Comparison of ENCODE assay signal across 32 cellular contexts in the genomic region with DNA sequence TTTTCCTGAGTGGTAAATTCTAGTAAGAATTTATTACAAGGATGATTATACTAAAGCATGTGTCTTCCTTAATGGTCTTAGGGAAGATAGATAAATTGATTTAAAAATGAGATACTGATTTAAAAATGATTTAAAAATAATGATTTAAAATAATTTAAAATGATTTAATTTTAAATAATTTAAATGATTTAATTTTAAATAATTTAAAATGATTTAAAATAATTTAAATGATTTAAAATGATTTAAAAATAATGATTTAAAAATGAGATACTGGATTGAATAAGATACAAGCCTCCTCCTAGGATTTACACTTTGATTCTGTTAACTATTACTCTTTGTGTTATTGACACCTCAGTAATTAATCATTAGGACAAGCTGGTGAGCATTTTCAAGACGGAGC. TPM values are rescaled to one million over a fixed set of nuclear protein-coding genes. Genes with fewer than 3 reads are reported as not detected.
"Had no signal": no experiment of that assay in that cellular context is flagged by ENCODE, and none has a peak within 500 bp of the region (broad histone marks: within the 10 kb centered on the region; RNA-seq: fewer than 3 reads in every experiment).

No MANE protein-coding gene starts in this region.

- H3K4me1 ChIP-seq: ascending aorta had no signal

- H3K27me3 ChIP-seq: ascending aorta, cardiac muscle cell had no signal

- H3K4me3 ChIP-seq: ascending aorta, cardiac muscle cell had no signal

- H3K36me3 ChIP-seq: ascending aorta, cardiac muscle cell had no signal

- ATAC-seq: activated CD8-positive, alpha-beta T cell treated with anti-CD3 and anti-CD28 coated beads for 36 hours; activated T-cell treated with anti-CD3 and anti-CD28 coated beads, Interleukin-2, amount 50 U/mL, for 72 hours; activated T-helper 17 cell treated with anti-CD3 and anti-CD28 coated beads, Interleukin-2, amount 50 U/mL, for 72 hours; PC-3 had no signal

- DNase-seq: activated B cell treated with CpG ODN at 0.5 μM for 24 hours; activated CD4-positive, alpha-beta T cell treated with anti-CD3 and anti-CD28 coated beads for 1 hour; activated CD4-positive, alpha-beta T cell treated with anti-CD3 and anti-CD28 coated beads for 48 hours; activated CD8-positive, alpha-beta T cell treated with anti-CD3 and anti-CD28 coated beads for 36 hours; activated effector memory CD4-positive, alpha-beta T cell treated with anti-CD3 and anti-CD28 coated beads, Interleukin-2, amount 50 U/mL, for 16 hours; activated naive CD4-positive, alpha-beta T cell treated with Interleukin-2 at 50 U/mL for 16 hours; activated naive CD8-positive, alpha-beta T cell treated with anti-CD3 and anti-CD28 coated beads, Interleukin-2, amount 10 ng/mL, durations not matched to agents 7 days and 5 days; activated T-cell treated with anti-CD3 and anti-CD28 coated beads, Interleukin-2, amount 50 U/mL, for 1 hour; activated T-cell treated with anti-CD3 and anti-CD28 coated beads, Interleukin-2, amount 50 U/mL, for 72 hours; amygdala; NCI-H1092 treated with DMSO at 0.1 percent for 48 hours; NCI-H1417; NCI-H146; NCI-H187; NCI-H2029 treated with DMSO at 0.1 percent for 48 hours; NCI-H2107; NCI-H2171; NCI-H510A; NCI-H526; NCI-H748 treated with DMSO at 0.1 percent for 48 hours; NK-92 treated with Interleukin-12 subunit alpha and Interleukin-12 subunit beta, amount 100 ng/mL, for 24 hours; PC-3; Right ventricle myocardium superior had no signal

- H3K27ac ChIP-seq: ascending aorta, cardiac muscle cell, KMS-11 had no signal

- H3K9me3 ChIP-seq: ascending aorta had no signal

RNA-seq across cellular contexts. Expression of a gene that starts 59.0 kb away (rescaled TPM):
- total RNA-seq: activated B cell treated with CpG ODN at 0.5 μM for 24 hours; activated CD8-positive, alpha-beta memory T cell treated with anti-CD3 and anti-CD28 coated beads for 36 hours; activated CD8-positive, alpha-beta T cell treated with anti-CD3 and anti-CD28 coated beads for 36 hours; activated naive CD8-positive, alpha-beta T cell treated with anti-CD3 and anti-CD28 coated beads, Interleukin-2, amount 10 ng/mL, durations not matched to agents 7 days and 5 days; activated T-cell treated with anti-CD3 and anti-CD28 coated beads, Interleukin-2, amount 50 U/mL, for 72 hours; activated T-helper 17 cell treated with anti-CD3 and anti-CD28 coated beads, Interleukin-2, amount 50 U/mL, for 72 hours; ascending aorta; cardiac muscle cell; chondrocyte; Right ventricle myocardium superior; T-helper 1 cell treated with Interleukin-12 subunit alpha and Interleukin-12 subunit beta and Interleukin-4 antibody, amounts not matched to agents 30 ng/mL and 1 ng/mL, for 36 hours; T-helper 2 cell treated with Interferon-gamma antibody and Interleukin-4, amounts not matched to agents 100 ng/mL and 5 ng/mL, for 36 hours had no signal
- polyA plus RNA-seq: adipose tissue, cardiac muscle cell had no signal
